1 cellular context compared by ENCODE assay signal in genomic region chr1:169106095-169106920, GRCh38.
TF ChIP-seq lines count a peak whose summit lies in the region.

ATP1B1 (plus strand) TSS chr1:169106690; CDS start chr1:169106830, 140 bp downstream.

TF ChIP-seq in GM23338, 12 proteins besides CTCF, POLR2A, EP300 and RAD21 (continued from another document):
- TF ChIP-seq ZNF462 (CRISPR knock-in tag; IDR thresholded peaks at IDR 0.05) (no peak), ZNF114 (CRISPR knock-in tag; IDR thresholded peaks at IDR 0.05) (no peak)
